In the genomic region with DNA sequence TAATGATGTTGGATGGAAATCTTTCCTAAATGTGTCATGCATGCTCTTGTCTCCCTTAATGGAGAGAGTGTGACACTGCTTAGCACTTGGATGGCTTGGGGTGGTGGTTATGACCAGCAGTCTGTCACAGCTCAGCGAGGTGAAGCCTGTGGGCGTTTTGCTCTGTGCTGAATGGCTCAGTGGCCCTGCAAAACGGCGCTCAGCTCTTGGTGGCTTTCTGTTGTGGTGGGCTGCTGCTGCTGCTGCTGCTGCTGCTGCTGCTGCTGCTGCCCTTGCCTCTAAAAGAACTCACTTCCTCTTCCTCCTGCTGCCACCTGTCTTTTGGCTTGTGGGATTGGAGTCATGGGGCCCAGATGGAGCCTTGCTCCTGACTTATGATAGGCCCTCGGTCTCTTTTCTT, we compare ENCODE assay signal across 10 cellular contexts. TPM values are rescaled to one million over a fixed set of nuclear protein-coding genes. Genes with fewer than 3 reads are reported as not detected.
DNase-seq lines count a peak whose midpoint lies in the region; ATAC-seq and TF ChIP-seq lines count a peak whose summit lies in the region.
"Not testable (repeated sequence)": the region's sequence is repeated elsewhere in the genome, so short reads cannot be mapped to it uniquely, and the experiment has no call there.
"Had no signal": no experiment of that assay in that cellular context is flagged by ENCODE, and none has a peak within 500 bp of the region (broad histone marks: within the 10 kb centered on the region; RNA-seq: fewer than 3 reads in every experiment).

No MANE protein-coding gene starts in this region.

- no CpG with 5 or more reads among the region's 5 CpGs for WGBS in right lobe of liver (ENCODE audit: insufficient coverage, low coverage, low lambda C conversion rate, missing lambda C conversion rate)

- H3K4me1 Mint-ChIP-seq in activated B cell treated with CpG ODN at 0.5 μM for 24 hours; activated naive CD4-positive, alpha-beta T cell treated with anti-CD3 and anti-CD28 coated beads for 36 hours (ENCODE audit: low read depth); stimulated activated memory B cell treated with anti-CD40 and anti-IgM and Interleukin-4, amounts not matched to agents 10 μg/mL and 1 μg/mL and 100 μg/mL, for 72 hours: not testable (repeated sequence)

- not testable (repeated sequence) for H3K27ac Mint-ChIP-seq in activated B cell treated with CpG ODN at 0.5 μM for 24 hours; stimulated activated memory B cell treated with anti-CD40 and anti-IgM and Interleukin-4, amounts not matched to agents 10 μg/mL and 1 μg/mL and 100 μg/mL, for 72 hours
- H3K27ac Mint-ChIP-seq in activated naive CD4-positive, alpha-beta T cell treated with anti-CD3 and anti-CD28 coated beads for 36 hours: peak overlapping the region; percentile 91

- POLR2A ChIA-PET in activated B cell treated with CpG ODN at 0.5 μM for 24 hours (lab: Charles Lee): not testable (repeated sequence)

- H3K9me3 ChIP-seq in right lobe of liver: not testable (repeated sequence)

- not testable (repeated sequence) for H3K27ac ChIP-seq in right lobe of liver

- not testable (repeated sequence) for TF ChIP-seq POLR2A in right lobe of liver (IDR thresholded peaks at IDR 0.05)

- DNase-seq in activated B cell treated with CpG ODN at 0.5 μM for 24 hours, right lobe of liver: not testable (repeated sequence)
- DNase-seq in activated naive CD4-positive, alpha-beta T cell treated with anti-CD3 and anti-CD28 coated beads for 36 hours: peak; percentile 48

- ATAC-seq in GM18520 (IDR thresholded peaks at IDR 0.05; ENCODE audit: unreplicated experiment) (peak; percentile 97), GM21360 (IDR thresholded peaks at IDR 0.05; ENCODE audit: unreplicated experiment) (peak; percentile 98), HG02840 (IDR thresholded peaks at IDR 0.05; ENCODE audit: low FRiP score, unreplicated experiment) (peak; percentile 96), HG03342 (IDR thresholded peaks at IDR 0.05; ENCODE audit: unreplicated experiment) (peak; percentile 98), activated B cell treated with CpG ODN at 0.5 μM for 24 hours (ENCODE audit: low read depth) (peak; percentile 98), right lobe of liver (peak; percentile 32 to 59 (median 44))
- ATAC-seq in stimulated activated memory B cell treated with anti-CD40 and anti-IgM and Interleukin-4, amounts not matched to agents 10 μg/mL and 1 μg/mL and 100 μg/mL, for 72 hours: peak; percentile 99

- not testable (repeated sequence) for H3K4me3 Mint-ChIP-seq in activated B cell treated with CpG ODN at 0.5 μM for 24 hours; stimulated activated memory B cell treated with anti-CD40 and anti-IgM and Interleukin-4, amounts not matched to agents 10 μg/mL and 1 μg/mL and 100 μg/mL, for 72 hours
- peak overlapping the region; percentile 69 for H3K4me3 Mint-ChIP-seq in activated naive CD4-positive, alpha-beta T cell treated with anti-CD3 and anti-CD28 coated beads for 36 hours

- H3K9me3 Mint-ChIP-seq in activated B cell treated with CpG ODN at 0.5 μM for 24 hours; activated naive CD4-positive, alpha-beta T cell treated with anti-CD3 and anti-CD28 coated beads for 36 hours; stimulated activated memory B cell treated with anti-CD40 and anti-IgM and Interleukin-4, amounts not matched to agents 10 μg/mL and 1 μg/mL and 100 μg/mL, for 72 hours: not testable (repeated sequence)

- TF ChIP-seq CTCF in activated B cell treated with CpG ODN at 0.5 μM for 24 hours (IDR thresholded peaks at IDR 0.05); right lobe of liver (IDR thresholded peaks at IDR 0.05): not testable (repeated sequence)

- H3K36me3 ChIP-seq in right lobe of liver: not testable (repeated sequence)

- H3K36me3 Mint-ChIP-seq in activated B cell treated with CpG ODN at 0.5 μM for 24 hours (ENCODE audit: low read depth): peaks cover 16% of the 10 kb centered on the region
- H3K36me3 Mint-ChIP-seq in activated naive CD4-positive, alpha-beta T cell treated with anti-CD3 and anti-CD28 coated beads for 36 hours (ENCODE audit: low read depth): not testable (repeated sequence)
- H3K36me3 Mint-ChIP-seq in stimulated activated memory B cell treated with anti-CD40 and anti-IgM and Interleukin-4, amounts not matched to agents 10 μg/mL and 1 μg/mL and 100 μg/mL, for 72 hours: peaks cover 17% of the 10 kb centered on the region

- intact Hi-C loops in activated B cell treated with CpG ODN at 0.5 μM for 24 hours (cut with micrococcal nuclease); activated naive CD4-positive, alpha-beta T cell treated with anti-CD3 and anti-CD28 coated beads for 36 hours (cut with micrococcal nuclease); right lobe of liver (cut with DNase I): not testable (repeated sequence)

- not testable (repeated sequence) for H3K27me3 Mint-ChIP-seq in activated B cell treated with CpG ODN at 0.5 μM for 24 hours; activated naive CD4-positive, alpha-beta T cell treated with anti-CD3 and anti-CD28 coated beads for 36 hours (ENCODE audit: low read depth); stimulated activated memory B cell treated with anti-CD40 and anti-IgM and Interleukin-4, amounts not matched to agents 10 μg/mL and 1 μg/mL and 100 μg/mL, for 72 hours

- not testable (repeated sequence) for H3K27me3 ChIP-seq in right lobe of liver

- not testable (repeated sequence) for H3K4me3 ChIP-seq in right lobe of liver

- not testable (repeated sequence) for H3K4me1 ChIP-seq in right lobe of liver

- CTCF ChIA-PET in activated B cell treated with CpG ODN at 0.5 μM for 24 hours (lab: Charles Lee); activated naive CD4-positive, alpha-beta T cell treated with anti-CD3 and anti-CD28 coated beads for 36 hours (lab: Charles Lee): not testable (repeated sequence)

RNA-seq across cellular contexts. Expression of gene UPK3B, which starts 23.7 kb away (rescaled TPM):
- total RNA-seq in activated B cell treated with CpG ODN at 0.5 μM for 24 hours: 3.2 and 3.4 TPM in 2 replicates
- total RNA-seq in activated naive CD4-positive, alpha-beta T cell treated with anti-CD3 and anti-CD28 coated beads for 36 hours: under 1 TPM in 1 of 2 experiments, not detected in 1; 0.52 TPM
- total RNA-seq in right lobe of liver: 1 to 10 TPM in 1 of 6 experiments, under 1 TPM in 2, not detected in 3; 0.22 to 1.5 (median 0.51) TPM
- total RNA-seq: epithelial cell of proximal tubule had no signal

RNA-seq across cellular contexts. Expression of gene DTX2, which starts 25.1 kb away (rescaled TPM):
- total RNA-seq in activated B cell treated with CpG ODN at 0.5 μM for 24 hours: 41.2 and 45.8 TPM in 2 replicates
- total RNA-seq in activated naive CD4-positive, alpha-beta T cell treated with anti-CD3 and anti-CD28 coated beads for 36 hours: 10 to 100 TPM; 17.9 to 22.0 TPM
- total RNA-seq in right lobe of liver: 10 to 100 TPM in 4 of 6 experiments, 1 to 10 TPM in 2; 8.9 to 16.8 (median 11.1) TPM

RNA-seq across cellular contexts. Expression of gene SPDYE16, which starts 56.5 kb away (rescaled TPM):
- 0.59 TPM in 1 of 2 replicates, not detected in the other for total RNA-seq in activated B cell treated with CpG ODN at 0.5 μM for 24 hours
- under 1 TPM in 1 of 2 experiments, not detected in 1; 0.12 TPM for total RNA-seq in activated naive CD4-positive, alpha-beta T cell treated with anti-CD3 and anti-CD28 coated beads for 36 hours
- under 1 TPM in 2 of 6 experiments, not detected in 4; 0.14 to 0.20 TPM for total RNA-seq in right lobe of liver
- total RNA-seq: epithelial cell of proximal tubule, PC-3 had no signal

Comparison
In these comparisons a context has a peak if more than half of its experiments do, and no peak if none do; other contexts are left out.
1. ATAC-seq: peak in every context shown above with its lines; median percentile 99 in stimulated activated memory B cell treated with anti-CD40 and anti-IgM and Interleukin-4, amounts not matched to agents 10 μg/mL and 1 μg/mL and 100 μg/mL, for 72 hours; 98 in GM21360; 98 in HG03342; 98 in activated B cell treated with CpG ODN at 0.5 μM for 24 hours; 97 in GM18520; 96 in HG02840; 44 in right lobe of liver.